ENCODE assay signal across 16 cellular contexts in genomic region chr19:19021115-19021514, GRCh38. TPM values are rescaled to one million over a fixed set of nuclear protein-coding genes. Genes with fewer than 3 reads are reported as not detected.
A peak's percentile ranks its signal among the peaks of the same experiment; 100 is the strongest.
DNase-seq lines count a peak whose midpoint lies in the region; TF ChIP-seq lines count a peak whose summit lies in the region.
"Had no signal": no experiment of that assay in that cellular context is flagged by ENCODE, and none has a peak within 500 bp of the region (broad histone marks: within the 10 kb centered on the region; RNA-seq: fewer than 3 reads in every experiment).

No MANE protein-coding gene starts in this region.

- H3K27ac ChIP-seq in ascending aorta = no peak overlapping the region
- H3K27ac ChIP-seq: neutrophil had no signal

- no peaks in the 10 kb centered on the region for H3K4me1 ChIP-seq in ascending aorta

- H3K9me3 Mint-ChIP-seq in osteocyte (ENCODE audit: unreplicated experiment) = no peaks in the 10 kb centered on the region
- H3K9me3 Mint-ChIP-seq: activated CD4-positive, alpha-beta T cell treated with anti-CD3 and anti-CD28 coated beads, Interleukin-2, amount 10 ng/mL, durations not matched to agents 7 days and 5 days; CD4-positive, alpha-beta memory T cell; stimulated activated effector memory CD8-positive, alpha-beta T cell treated with anti-CD3 and anti-CD28 coated beads, Interleukin-12 subunit alpha, Interleukin-12 subunit beta, amount 100 ng/mL, for 72 hours; T-cell had no signal

- no peaks in the 10 kb centered on the region for H3K27me3 ChIP-seq in ascending aorta
- H3K27me3 ChIP-seq: neutrophil had no signal

- peak overlapping the region; percentile 41 for H3K27ac Mint-ChIP-seq in osteocyte (ENCODE audit: unreplicated experiment)
- H3K27ac Mint-ChIP-seq: activated CD4-positive, alpha-beta T cell treated with anti-CD3 and anti-CD28 coated beads, Interleukin-2, amount 10 ng/mL, durations not matched to agents 7 days and 5 days; stimulated activated effector memory CD8-positive, alpha-beta T cell treated with anti-CD3 and anti-CD28 coated beads, Interleukin-12 subunit alpha, Interleukin-12 subunit beta, amount 100 ng/mL, for 72 hours; T-cell had no signal

- intact Hi-C loops in ascending aorta (cut with DNase I) = no loop called here

- peaks cover 66 to 71% of the 10 kb centered on the region in 2 donors for H3K36me3 ChIP-seq in ascending aorta

- H3K27me3 Mint-ChIP-seq in osteocyte (ENCODE audit: unreplicated experiment) = no peaks in the 10 kb centered on the region
- H3K27me3 Mint-ChIP-seq: activated CD4-positive, alpha-beta T cell treated with anti-CD3 and anti-CD28 coated beads, Interleukin-2, amount 10 ng/mL, durations not matched to agents 7 days and 5 days; CD4-positive, alpha-beta memory T cell; T-cell had no signal

- H3K4me1 Mint-ChIP-seq in osteocyte (ENCODE audit: unreplicated experiment) = peaks cover 6% of the 10 kb centered on the region

- DNase-seq in ELR (ENCODE audit: low read depth) = peak; percentile 64
- DNase-seq in RPMI7951 (ENCODE audit: low read depth) = peak; percentile 46
- peak; percentile 29 for DNase-seq in fibroblast of pulmonary artery (ENCODE audit: low read depth)
- DNase-seq in osteocyte (ENCODE audit: extremely low spot score, unreplicated experiment) = no peak
- no peak for DNase-seq in ascending aorta (ENCODE audit: low spot score in 2 of 2)
- DNase-seq in occipital lobe (lab: John Stamatoyannopoulos, UW) = no peak
- DNase-seq in mucosa of gallbladder (ENCODE audit: low spot score) = no peak
- no peak for DNase-seq in putamen (ENCODE audit: low spot score)
- DNase-seq: activated CD4-positive, alpha-beta T cell treated with anti-CD3 and anti-CD28 coated beads, Interleukin-2, amount 10 ng/mL, durations not matched to agents 7 days and 5 days; CD4-positive, alpha-beta memory T cell; H7; left colon; NCI-H2029; T-cell had no signal

- no peak overlapping the region for H3K4me3 Mint-ChIP-seq in osteocyte (ENCODE audit: unreplicated experiment)
- H3K4me3 Mint-ChIP-seq: activated CD4-positive, alpha-beta T cell treated with anti-CD3 and anti-CD28 coated beads, Interleukin-2, amount 10 ng/mL, durations not matched to agents 7 days and 5 days; CD4-positive, alpha-beta memory T cell; stimulated activated effector memory CD8-positive, alpha-beta T cell treated with anti-CD3 and anti-CD28 coated beads, Interleukin-12 subunit alpha, Interleukin-12 subunit beta, amount 100 ng/mL, for 72 hours; T-cell had no signal

- H3K4me3 ChIP-seq in fibroblast of pulmonary artery (replicated peaks; ENCODE audit: low read depth, low read length) (no peak overlapping the region), ascending aorta (no peak overlapping the region)

- H3K9me3 ChIP-seq in ascending aorta = no peaks in the 10 kb centered on the region
- H3K9me3 ChIP-seq: neutrophil had no signal

- peaks cover 37% of the 10 kb centered on the region for H3K36me3 Mint-ChIP-seq in osteocyte (ENCODE audit: unreplicated experiment)

- no peak for TF ChIP-seq CTCF in fibroblast of pulmonary artery (IDR thresholded peaks at IDR 0.05; ENCODE audit: low read length, missing control alignments)
- no peak for TF ChIP-seq CTCF in osteocyte (IDR thresholded peaks at IDR 0.05)
- no peak for TF ChIP-seq CTCF in ascending aorta (IDR thresholded peaks at IDR 0.05)

RNA-seq across cellular contexts. Expression of gene SUGP2, which starts 12.2 kb away (rescaled TPM):
- 34.2 and 35.4 TPM in 2 replicates for total RNA-seq in RPMI7951 (2014; rRNA removed; shearing (Covaris generic))
- total RNA-seq in osteocyte (77.6 and 81.8 TPM in 2 replicates), ascending aorta (23.6 TPM), occipital lobe (102 TPM), mucosa of gallbladder (69.8 TPM)

RNA-seq across cellular contexts. Expression of gene ARMC6, which starts 12.3 kb away (rescaled TPM):
- 46.2 and 54.1 TPM in 2 replicates for total RNA-seq in RPMI7951 (2014; rRNA removed; shearing (Covaris generic))
- total RNA-seq in osteocyte = 26.9 and 27.0 TPM in 2 replicates
- total RNA-seq in ascending aorta = 34.7 TPM
- 47.4 TPM for total RNA-seq in occipital lobe
- total RNA-seq in mucosa of gallbladder = 19.5 TPM

RNA-seq across cellular contexts. Expression of gene SLC25A42, which starts 42.7 kb away (rescaled TPM):
- total RNA-seq in RPMI7951 (2014; rRNA removed; shearing (Covaris generic)) = 5.9 and 6.2 TPM in 2 replicates
- total RNA-seq in osteocyte (10.0 and 10.6 TPM in 2 replicates), ascending aorta (8.9 TPM), occipital lobe (12.6 TPM), mucosa of gallbladder (10.5 TPM)

Comparison
In these comparisons a context has a peak if more than half of its experiments do, and no peak if none do; other contexts are left out.
1. DNase-seq: peak in ELR (single experiment), RPMI7951 (single experiment) and fibroblast of pulmonary artery (single experiment); none in osteocyte (single experiment), ascending aorta (0 of 2), occipital lobe (single experiment), mucosa of gallbladder (single experiment) and putamen (single experiment).